27 cellular contexts compared by ENCODE assay signal in the genomic region with DNA sequence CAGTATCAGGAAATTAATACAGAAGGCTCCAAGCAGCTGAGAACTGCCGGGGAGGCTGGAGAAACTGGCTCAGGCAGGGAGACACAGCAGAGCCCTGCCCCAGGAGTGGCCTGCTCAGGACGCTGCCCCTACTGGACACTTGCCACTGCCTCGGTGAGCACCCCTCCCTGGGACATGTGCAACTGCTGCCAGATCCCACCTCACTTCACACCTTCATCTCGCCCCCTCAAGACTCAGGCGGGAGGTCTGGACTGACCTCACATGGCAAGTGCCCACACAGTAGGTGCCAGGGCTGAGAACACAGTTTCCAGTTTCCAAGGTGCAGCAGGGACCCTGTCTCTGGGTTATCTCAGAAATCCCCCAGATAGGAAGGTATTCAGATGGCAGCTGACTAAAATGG. TPM values are rescaled to one million over a fixed set of nuclear protein-coding genes. Genes with fewer than 3 reads are reported as not detected.
DNase-seq lines count a peak whose midpoint lies in the region; ATAC-seq and TF ChIP-seq lines count a peak whose summit lies in the region.
"Had no signal": no experiment of that assay in that cellular context is flagged by ENCODE, and none has a peak within 500 bp of the region (broad histone marks: within the 10 kb centered on the region; RNA-seq: fewer than 3 reads in every experiment).

No MANE protein-coding gene starts in this region.

- DNase-seq in Calu3: peak; percentile 14
- peak; percentile 11 for DNase-seq in GM23338 (ENCODE audit: low spot score)
- DNase-seq in chondrocyte (ENCODE audit: low spot score): no peak
- peak; percentile 36 for DNase-seq in mesendoderm
- DNase-seq in SKM-1 (lab: John Stamatoyannopoulos, UW; ENCODE audit: unreplicated experiment): no peak
- DNase-seq in MM.1S: no peak
- DNase-seq: activated CD4-positive, alpha-beta memory T cell treated with anti-CD3 and anti-CD28 coated beads, Interleukin-2, amount 10 ng/mL, durations not matched to agents 7 days and 5 days; activated CD4-positive, CD25-positive, alpha-beta regulatory T cell treated with anti-CD3 and anti-CD28 coated beads, Interleukin-2, amount 50 U/mL, for 72 hours; activated effector memory CD4-positive, alpha-beta T cell treated with anti-CD3 and anti-CD28 coated beads, Interleukin-2, amount 50 U/mL, for 16 hours; activated naive CD8-positive, alpha-beta T cell treated with anti-CD3 and anti-CD28 coated beads, Interleukin-2, amount 10 ng/mL, durations not matched to agents 7 days and 5 days; caudate nucleus; DMS79; GDM1; hypothalamus; midbrain; naive thymus-derived CD8-positive, alpha-beta T cell; NCI-H1105; NCI-H1930; NCI-H226; NCI-H748 treated with DMSO at 0.1 percent for 48 hours; SJCRH30; spleen; T-helper 1 cell; testis had no signal

- H2BK120ac ChIP-seq in mesendoderm (ENCODE audit: low read depth, low read length): no peak overlapping the region

- H3F3A ChIP-seq in GM23338 (replicated peaks; ENCODE audit: low read depth) (no peaks in the 10 kb centered on the region), MM.1S (ENCODE audit: insufficient read depth, low read length) (no peaks in the 10 kb centered on the region)

- ATAC-seq in GM23338: peak; percentile 59
- no peak for ATAC-seq in HG02981 (IDR thresholded peaks at IDR 0.05; ENCODE audit: unreplicated experiment)
- ATAC-seq: naive thymus-derived CD8-positive, alpha-beta T cell had no signal

- H3K79me2 ChIP-seq in GM23338 (replicated peaks; ENCODE audit: insufficient read depth) (no peaks in the 10 kb centered on the region), mesendoderm (ENCODE audit: control insufficient read depth, insufficient read depth, low read length) (no peaks in the 10 kb centered on the region), MM.1S (ENCODE audit: low read length) (no peaks in the 10 kb centered on the region)

- CTCF ChIA-PET in Calu3 (lab: Charles Lee): no interaction called here

- no peaks in the 10 kb centered on the region for H3K9me3 ChIP-seq in MM.1S (replicated peaks; ENCODE audit: insufficient read depth, low read length)
- H3K9me3 ChIP-seq: Caco-2, SJCRH30, spleen, testis had no signal

- H4K20me1 ChIP-seq in GM23338 (replicated peaks; ENCODE audit: insufficient read depth) (no peaks in the 10 kb centered on the region), MM.1S (ENCODE audit: insufficient read depth, low read length) (no peaks in the 10 kb centered on the region)

- H3K56ac ChIP-seq in mesendoderm (ENCODE audit: low read length): no peak overlapping the region

- H3K4me3 Mint-ChIP-seq in Calu3 (ENCODE audit: low read depth, unreplicated experiment) (no peak overlapping the region), GM23338 (no peak overlapping the region), chondrocyte (ENCODE audit: unreplicated experiment) (no peak overlapping the region)
- H3K4me3 Mint-ChIP-seq: activated CD4-positive, alpha-beta memory T cell treated with anti-CD3 and anti-CD28 coated beads, Interleukin-2, amount 10 ng/mL, durations not matched to agents 7 days and 5 days; activated naive CD8-positive, alpha-beta T cell treated with anti-CD3 and anti-CD28 coated beads, Interleukin-2, amount 10 ng/mL, durations not matched to agents 7 days and 5 days; naive thymus-derived CD8-positive, alpha-beta T cell had no signal

- no TSS peak for BruUV-seq in Calu3 (replicated peaks; lab: Mats Ljungman, UMichigan)

- H3K27ac Mint-ChIP-seq in Calu3 (ENCODE audit: unreplicated experiment): no peak overlapping the region
- H3K27ac Mint-ChIP-seq in GM23338: no peak overlapping the region
- H3K27ac Mint-ChIP-seq in chondrocyte (ENCODE audit: unreplicated experiment): no peak overlapping the region
- H3K27ac Mint-ChIP-seq: activated CD4-positive, alpha-beta memory T cell treated with anti-CD3 and anti-CD28 coated beads, Interleukin-2, amount 10 ng/mL, durations not matched to agents 7 days and 5 days; activated naive CD8-positive, alpha-beta T cell treated with anti-CD3 and anti-CD28 coated beads, Interleukin-2, amount 10 ng/mL, durations not matched to agents 7 days and 5 days had no signal

- no peak overlapping the region for H4K8ac ChIP-seq in mesendoderm (ENCODE audit: low read depth, low read length)

- H3K4ac ChIP-seq in mesendoderm (ENCODE audit: low read depth, low read length): no peak overlapping the region

- H3K9me3 Mint-ChIP-seq in Calu3 (ENCODE audit: low read depth, unreplicated experiment) (no peaks in the 10 kb centered on the region), GM23338 (no peaks in the 10 kb centered on the region; the same call in 2 of the 3 replicates), chondrocyte (ENCODE audit: low read depth) (no peaks in the 10 kb centered on the region)
- H3K9me3 Mint-ChIP-seq: activated CD4-positive, alpha-beta memory T cell treated with anti-CD3 and anti-CD28 coated beads, Interleukin-2, amount 10 ng/mL, durations not matched to agents 7 days and 5 days; naive thymus-derived CD8-positive, alpha-beta T cell had no signal

- H2AFZ ChIP-seq in GM23338 (no peak overlapping the region), MM.1S (ENCODE audit: low read length) (no peak overlapping the region)

- no peak overlapping the region for H3K23ac ChIP-seq in mesendoderm (ENCODE audit: low read length)

- H3K4me3 ChIP-seq in GM23338 (no peak overlapping the region), mesendoderm (ENCODE audit: low read length) (no peak overlapping the region), MM.1S (ENCODE audit: low read length) (no peak overlapping the region)
- H3K4me3 ChIP-seq: SJCRH30, spleen, testis had no signal

- no peak overlapping the region for H3K27ac ChIP-seq in GM23338 (ENCODE audit: low read depth)
- H3K27ac ChIP-seq in mesendoderm (ENCODE audit: low read depth, low read length): no peak overlapping the region
- H3K27ac ChIP-seq in MM.1S (ENCODE audit: low read length): no peak overlapping the region
- H3K27ac ChIP-seq: C4-2B, SJCRH30, spleen, testis had no signal

- peaks cover 54% of the 10 kb centered on the region for H3K27me3 Mint-ChIP-seq in Calu3 (ENCODE audit: unreplicated experiment)
- no peaks in the 10 kb centered on the region for H3K27me3 Mint-ChIP-seq in GM23338 (ENCODE audit: insufficient read depth, low read depth, poor library complexity)
- no peaks in the 10 kb centered on the region for H3K27me3 Mint-ChIP-seq in chondrocyte (ENCODE audit: low read depth)
- H3K27me3 Mint-ChIP-seq: activated CD4-positive, alpha-beta memory T cell treated with anti-CD3 and anti-CD28 coated beads, Interleukin-2, amount 10 ng/mL, durations not matched to agents 7 days and 5 days; activated naive CD8-positive, alpha-beta T cell treated with anti-CD3 and anti-CD28 coated beads, Interleukin-2, amount 10 ng/mL, durations not matched to agents 7 days and 5 days had no signal

- H3K36me3 Mint-ChIP-seq in Calu3 (ENCODE audit: insufficient read depth, unreplicated experiment) (no peaks in the 10 kb centered on the region), GM23338 (ENCODE audit: low read depth) (no peaks in the 10 kb centered on the region), chondrocyte (ENCODE audit: low read depth) (no peaks in the 10 kb centered on the region)
- H3K36me3 Mint-ChIP-seq: activated naive CD8-positive, alpha-beta T cell treated with anti-CD3 and anti-CD28 coated beads, Interleukin-2, amount 10 ng/mL, durations not matched to agents 7 days and 5 days; naive thymus-derived CD8-positive, alpha-beta T cell had no signal

- H3K27me3 ChIP-seq in GM23338 (ENCODE audit: insufficient read depth) (no peaks in the 10 kb centered on the region), mesendoderm (ENCODE audit: insufficient read depth, low read length, poor library complexity) (no peaks in the 10 kb centered on the region), MM.1S (replicated peaks; ENCODE audit: insufficient read depth, low read length) (no peaks in the 10 kb centered on the region)
- H3K27me3 ChIP-seq: spleen, testis had no signal

- no peak overlapping the region for H2BK15ac ChIP-seq in mesendoderm (replicated peaks; ENCODE audit: low read depth)

- intact Hi-C loops in Calu3 (cut with micrococcal nuclease; ENCODE audit: unreplicated experiment): no loop called here

- H3K4me1 ChIP-seq in GM23338 (ENCODE audit: insufficient read depth): no peaks in the 10 kb centered on the region
- peaks cover 5% of the 10 kb centered on the region for H3K4me1 ChIP-seq in mesendoderm (ENCODE audit: control insufficient read depth, low read depth, low read length)
- no peaks in the 10 kb centered on the region for H3K4me1 ChIP-seq in MM.1S (ENCODE audit: low read length)
- H3K4me1 ChIP-seq: SJCRH30, testis had no signal

- no CpG with 5 or more reads among the region's 5 CpGs for WGBS in mesendoderm (ENCODE audit: extremely low coverage, insufficient coverage, low lambda C conversion rate)

- H3K9me2 ChIP-seq in GM23338 (ENCODE audit: insufficient read depth): 0 out of 2 replicates have a peak, but pooled peaks cover 5% of the 10 kb centered on the region
- no peaks in the 10 kb centered on the region for H3K9me2 ChIP-seq in MM.1S (replicated peaks; ENCODE audit: insufficient read depth, low read length)

- TF ChIP-seq CTCF in Calu3 (IDR thresholded peaks at IDR 0.05; ENCODE audit: unreplicated experiment): no peak
- peak; percentile 31 to 52; a peak in 2 of 4 replicates for TF ChIP-seq CTCF in GM23338 (conservative IDR thresholded peaks at IDR 0.05; ENCODE audit: low read depth in 2 of 2)
- peak; percentile 25 for TF ChIP-seq CTCF in chondrocyte (IDR thresholded peaks at IDR 0.05)
- TF ChIP-seq CTCF in MM.1S (IDR thresholded peaks at IDR 0.05; ENCODE audit: low read length): no peak

- no peak overlapping the region for H2AK5ac ChIP-seq in mesendoderm (ENCODE audit: low read length)

- H3K36me3 ChIP-seq in GM23338 (ENCODE audit: insufficient read depth): no peaks in the 10 kb centered on the region
- no peaks in the 10 kb centered on the region for H3K36me3 ChIP-seq in mesendoderm (ENCODE audit: control insufficient read depth, insufficient read depth, low read length)
- H3K36me3 ChIP-seq in MM.1S (replicated peaks; ENCODE audit: insufficient read depth, low read length): no peaks in the 10 kb centered on the region
- H3K36me3 ChIP-seq: SJCRH30, spleen had no signal

- H3K4me2 ChIP-seq in GM23338 (no peak overlapping the region), mesendoderm (ENCODE audit: low read length) (no peak overlapping the region), MM.1S (ENCODE audit: low read depth, low read length) (no peak overlapping the region)

- H4K5ac ChIP-seq in mesendoderm (ENCODE audit: low read length): no peak overlapping the region

- H3K18ac ChIP-seq in mesendoderm (ENCODE audit: low read length): no peak overlapping the region

- no peak overlapping the region for H2BK5ac ChIP-seq in mesendoderm (ENCODE audit: low read length)

- H3K4me1 Mint-ChIP-seq in Calu3 (ENCODE audit: low read depth, unreplicated experiment) (no peaks in the 10 kb centered on the region), GM23338 (peaks cover 4% of the 10 kb centered on the region; the same call in 2 of the 3 replicates), chondrocyte (ENCODE audit: low read depth) (peaks cover 14% of the 10 kb centered on the region)
- H3K4me1 Mint-ChIP-seq: activated CD4-positive, alpha-beta memory T cell treated with anti-CD3 and anti-CD28 coated beads, Interleukin-2, amount 10 ng/mL, durations not matched to agents 7 days and 5 days had no signal

- H3K9ac ChIP-seq in mesendoderm (ENCODE audit: low read length) (no peak overlapping the region), MM.1S (ENCODE audit: low read length) (no peak overlapping the region)

- H3K79me1 ChIP-seq in mesendoderm (ENCODE audit: low read length): no peaks in the 10 kb centered on the region

RNA-seq across cellular contexts. Expression of a gene that starts 33.8 kb away (rescaled TPM):
- total RNA-seq in Calu3 (2022): 2.4 and 3.3 TPM in 2 replicates
- 21.0 and 30.3 TPM in 2 replicates for total RNA-seq in GM23338 (2014; rRNA removed; shearing (Covaris generic))
- 17.5 and 21.1 TPM in 2 replicates for polyA plus RNA-seq in GM23338 (2016; fragmentation: Nextera tagmentation; extraction: Ambion mirVana)
- total RNA-seq in chondrocyte: 88.6 to 96.6 TPM (median 88.8 TPM) in 3 replicates
- 34.2 TPM for polyA plus RNA-seq in mesendoderm (2013, experiment 1 of 2)
- polyA plus RNA-seq in mesendoderm (2013, experiment 2 of 2): 31.9 TPM

RNA-seq across cellular contexts. Expression of a gene that starts 50.8 kb away (rescaled TPM):
- total RNA-seq in Calu3 (2022): 23.0 and 27.4 TPM in 2 replicates
- total RNA-seq in GM23338 (2014; rRNA removed; shearing (Covaris generic)): 26.6 and 31.1 TPM in 2 replicates
- 20.7 and 24.9 TPM in 2 replicates for polyA plus RNA-seq in GM23338 (2016; fragmentation: Nextera tagmentation; extraction: Ambion mirVana)
- total RNA-seq in chondrocyte: 75.3 to 93.3 TPM (median 82.8 TPM) in 3 replicates
- 34.5 TPM for polyA plus RNA-seq in mesendoderm (2013, experiment 1 of 2)
- 34.1 TPM for polyA plus RNA-seq in mesendoderm (2013, experiment 2 of 2)

Comparison
In these comparisons a context has a peak if more than half of its experiments do, and no peak if none do; other contexts are left out.
1. DNase-seq: peak in Calu3 (single experiment), GM23338 (single experiment) and mesendoderm (single experiment); none in chondrocyte (single experiment), SKM-1 (single experiment) and MM.1S (single experiment).
2. CTCF ChIP-seq: peak in GM23338 (2 of 2) and chondrocyte (single experiment); none in Calu3 (single experiment) and MM.1S (single experiment).